In the genomic region with DNA sequence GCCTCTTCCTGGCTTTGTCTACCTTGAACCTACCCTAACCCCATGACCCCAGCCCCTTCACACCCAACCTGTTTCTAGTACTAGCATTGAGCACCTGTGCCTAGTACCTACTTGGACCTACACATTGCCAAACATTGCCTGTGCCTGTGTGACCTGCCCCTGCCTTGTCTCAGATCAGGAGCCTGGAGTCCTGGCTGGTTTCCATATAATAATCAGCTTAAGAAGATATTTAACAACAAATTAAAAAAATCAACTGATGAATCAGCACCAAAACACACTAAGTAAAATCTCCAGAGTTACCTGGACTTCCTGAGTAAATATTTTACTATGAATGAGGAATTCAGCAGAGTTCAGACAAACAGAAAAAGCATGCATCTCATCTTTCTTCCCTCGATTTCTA, we compare ENCODE assay signal across 27 cellular contexts. TPM values are rescaled to one million over a fixed set of nuclear protein-coding genes. Genes with fewer than 3 reads are reported as not detected.
"Had no signal": no experiment of that assay in that cellular context is flagged by ENCODE, and none has a peak within 500 bp of the region (broad histone marks: within the 10 kb centered on the region; RNA-seq: fewer than 3 reads in every experiment).

No MANE protein-coding gene starts in this region.

- H3K9me3 ChIP-seq: esophagus muscularis mucosa, right lobe of liver, tibial artery, upper lobe of right lung had no signal

- H3K9me3 Mint-ChIP-seq: activated CD4-positive, alpha-beta memory T cell treated with anti-CD3 and anti-CD28 coated beads, Interleukin-2, amount 10 ng/mL, durations not matched to agents 7 days and 5 days; activated CD4-positive, alpha-beta T cell treated with anti-CD3 and anti-CD28 coated beads, Interleukin-2, amount 10 ng/mL, durations not matched to agents 7 days and 5 days had no signal

- H3K27me3 ChIP-seq: esophagus muscularis mucosa, foreskin keratinocyte, heart left ventricle, right lobe of liver, tibial artery, upper lobe of right lung had no signal

- H3K79me2 ChIP-seq: parathyroid adenoma had no signal

- H3K36me3 ChIP-seq: esophagus muscularis mucosa, heart left ventricle, right lobe of liver, tibial artery, upper lobe of right lung had no signal

- DNase-seq: activated CD4-positive, alpha-beta memory T cell treated with anti-CD3 and anti-CD28 coated beads, Interleukin-2, amount 10 ng/mL, durations not matched to agents 7 days and 5 days; activated CD4-positive, alpha-beta T cell treated with anti-CD3 and anti-CD28 coated beads for 1 hour; activated CD4-positive, alpha-beta T cell treated with anti-CD3 and anti-CD28 coated beads, Interleukin-2, amount 10 ng/mL, durations not matched to agents 7 days and 5 days; activated CD8-positive, alpha-beta memory T cell treated with anti-CD3 and anti-CD28 coated beads, Interleukin-2, amount 50 U/mL, for 48 hours; activated gamma-delta T cell treated with Interleukin-2 at 50 U/mL for 16 hours; activated naive CD4-positive, alpha-beta T cell treated with anti-CD3 and anti-CD28 coated beads, Interleukin-2, amount 50 U/mL, for 16 hours; activated T-cell treated with anti-CD3 and anti-CD28 coated beads, Interleukin-2, amount 50 U/mL, for 24 hours; amygdala; central memory CD4-positive, alpha-beta T cell; endodermal cell; foreskin keratinocyte; heart left ventricle; hypothalamus; immature natural killer cell; kidney; naive B cell; nephron progenitor cell; right lobe of liver; stimulated activated CD4-positive, alpha-beta T cell treated with anti-CD3 and anti-CD28 coated beads, Interleukin-2, amount 100 ng/mL, for 48 hours; T-helper 2 cell; tibial artery; upper lobe of right lung had no signal

- H3K4me3 ChIP-seq: esophagus muscularis mucosa, heart left ventricle, lung, right lobe of liver, tibial artery, upper lobe of right lung had no signal

- H3K9ac ChIP-seq: parathyroid adenoma had no signal

- H3K4me1 Mint-ChIP-seq: activated CD4-positive, alpha-beta memory T cell treated with anti-CD3 and anti-CD28 coated beads, Interleukin-2, amount 10 ng/mL, durations not matched to agents 7 days and 5 days; activated CD4-positive, alpha-beta T cell treated with anti-CD3 and anti-CD28 coated beads, Interleukin-2, amount 10 ng/mL, durations not matched to agents 7 days and 5 days; endodermal cell; nephron progenitor cell had no signal

- H3K4me3 Mint-ChIP-seq: activated CD4-positive, alpha-beta memory T cell treated with anti-CD3 and anti-CD28 coated beads, Interleukin-2, amount 10 ng/mL, durations not matched to agents 7 days and 5 days; activated CD4-positive, alpha-beta T cell treated with anti-CD3 and anti-CD28 coated beads, Interleukin-2, amount 10 ng/mL, durations not matched to agents 7 days and 5 days; activated T-cell treated with anti-CD3 and anti-CD28 coated beads, Interleukin-2, amount 50 U/mL, for 24 hours; endodermal cell; immature natural killer cell; nephron progenitor cell; stimulated activated naive CD8-positive, alpha-beta T cell treated with anti-CD3 and anti-CD28 coated beads, Interleukin-15, Interleukin-2, amounts not matched to agents 100 ng/mL and 50 ng/mL, for 24 hours; WTC11 had no signal

- H3K27ac Mint-ChIP-seq: activated CD4-positive, alpha-beta memory T cell treated with anti-CD3 and anti-CD28 coated beads, Interleukin-2, amount 10 ng/mL, durations not matched to agents 7 days and 5 days; activated CD4-positive, alpha-beta T cell treated with anti-CD3 and anti-CD28 coated beads, Interleukin-2, amount 10 ng/mL, durations not matched to agents 7 days and 5 days; activated T-cell treated with anti-CD3 and anti-CD28 coated beads, Interleukin-2, amount 50 U/mL, for 24 hours; endodermal cell; immature natural killer cell; naive B cell; nephron progenitor cell; stimulated activated naive CD8-positive, alpha-beta T cell treated with anti-CD3 and anti-CD28 coated beads, Interleukin-15, Interleukin-2, amounts not matched to agents 100 ng/mL and 50 ng/mL, for 24 hours; WTC11 had no signal

- H3K4me1 ChIP-seq: parathyroid adenoma, right lobe of liver had no signal

- H3K27me3 Mint-ChIP-seq: activated CD4-positive, alpha-beta memory T cell treated with anti-CD3 and anti-CD28 coated beads, Interleukin-2, amount 10 ng/mL, durations not matched to agents 7 days and 5 days; activated CD4-positive, alpha-beta T cell treated with anti-CD3 and anti-CD28 coated beads, Interleukin-2, amount 10 ng/mL, durations not matched to agents 7 days and 5 days; activated T-cell treated with anti-CD3 and anti-CD28 coated beads, Interleukin-2, amount 50 U/mL, for 24 hours; naive B cell; stimulated activated naive CD8-positive, alpha-beta T cell treated with anti-CD3 and anti-CD28 coated beads, Interleukin-15, Interleukin-2, amounts not matched to agents 100 ng/mL and 50 ng/mL, for 24 hours had no signal

- H3K36me3 Mint-ChIP-seq: naive B cell had no signal

- H3K27ac ChIP-seq: esophagus muscularis mucosa, foreskin keratinocyte, heart left ventricle, parathyroid adenoma, right lobe of liver, tibial artery, upper lobe of right lung had no signal

- ATAC-seq: foreskin keratinocyte, heart left ventricle, right lobe of liver, upper lobe of right lung, WTC11 had no signal

RNA-seq across cellular contexts. Expression of gene LPAR1, which starts 17.7 kb away (rescaled TPM):
- total RNA-seq: activated CD4-positive, alpha-beta memory T cell treated with anti-CD3 and anti-CD28 coated beads, Interleukin-2, amount 10 ng/mL, durations not matched to agents 7 days and 5 days; activated CD4-positive, alpha-beta T cell treated with anti-CD3 and anti-CD28 coated beads, Interleukin-2, amount 10 ng/mL, durations not matched to agents 7 days and 5 days had no signal
